ENCODE assay signal across 13 cellular contexts in the genomic region with DNA sequence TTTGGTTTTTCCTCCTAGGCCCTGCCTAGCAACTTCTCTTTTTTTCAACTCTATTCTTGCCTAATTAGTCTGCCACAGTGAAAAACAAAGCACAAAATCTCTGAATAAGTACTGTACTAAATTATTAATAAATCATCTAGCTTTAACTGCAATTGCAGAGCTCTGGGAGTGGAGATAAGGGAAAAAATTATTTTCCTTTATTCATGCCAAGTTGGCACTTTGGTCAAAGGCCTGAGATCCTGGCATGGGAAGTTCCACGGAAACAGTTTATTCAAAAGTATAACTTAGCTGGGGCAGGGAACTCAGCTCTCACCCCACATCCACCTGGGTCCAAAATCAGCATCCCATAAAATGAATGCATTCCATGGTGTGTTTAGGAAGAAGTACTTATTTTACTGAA.
DNase-seq lines count a peak whose midpoint lies in the region; ATAC-seq and TF ChIP-seq lines count a peak whose summit lies in the region.
"Had no signal": no experiment of that assay in that cellular context is flagged by ENCODE, and none has a peak within 500 bp of the region (broad histone marks: within the 10 kb centered on the region; RNA-seq: fewer than 3 reads in every experiment).

No MANE protein-coding gene starts in this region.

- H3K9me3 ChIP-seq in adipocyte (ENCODE audit: control insufficient read depth, low read length) (no peaks in the 10 kb centered on the region), esophagus squamous epithelium (no peaks in the 10 kb centered on the region), stomach smooth muscle (ENCODE audit: control insufficient read depth in 2 of 2, low read length in 2 of 2) (no peaks in the 10 kb centered on the region), BE2C (no peaks in the 10 kb centered on the region)

- TF ChIP-seq CTCF in esophagus squamous epithelium (IDR thresholded peaks at IDR 0.05) (no peak), dorsolateral prefrontal cortex (IDR thresholded peaks at IDR 0.05 in 54 of 56, conservative IDR thresholded peaks at IDR 0.05 in 2 of 56; ENCODE audit: low read depth in 1 of 56, partially characterized antibody in 56 of 56) (no peak), BE2C (IDR thresholded peaks at IDR 0.05; ENCODE audit: low read depth, low read length) (no peak)

- no peak for ATAC-seq in GM19324 (IDR thresholded peaks at IDR 0.05; ENCODE audit: low FRiP score, unreplicated experiment)
- ATAC-seq: K562 had no signal

- intact Hi-C loops in esophagus squamous epithelium (cut with DNase I) (no loop called here), dorsolateral prefrontal cortex (cut with DNase I) (no loop called here)

- peaks cover 53% of the 10 kb centered on the region for H3K4me1 ChIP-seq in adipocyte (ENCODE audit: control insufficient read depth, insufficient read depth, low read length)
- peaks cover 0 to 37% (median 5%) of the 10 kb centered on the region in 3 donors for H3K4me1 ChIP-seq in esophagus squamous epithelium
- peaks cover 16% of the 10 kb centered on the region for H3K4me1 ChIP-seq in stomach smooth muscle (ENCODE audit: control insufficient read depth, insufficient read depth, low read length)
- H3K4me1 ChIP-seq in BE2C, result no peaks in the 10 kb centered on the region

- H3K4me3 ChIP-seq in adipocyte (ENCODE audit: low read length) (no peak overlapping the region), esophagus squamous epithelium (no peak overlapping the region), stomach smooth muscle (ENCODE audit: low read length in 2 of 2) (no peak overlapping the region), dorsolateral prefrontal cortex (no peak overlapping the region), BE2C (ENCODE audit: low read depth, low read length) (no peak overlapping the region)
- H3K4me3 ChIP-seq: K562 had no signal

- no peaks in the 10 kb centered on the region for H3K27me3 ChIP-seq in adipocyte (replicated peaks; ENCODE audit: control insufficient read depth, insufficient read depth, low read length)
- H3K27me3 ChIP-seq in esophagus squamous epithelium, result no peaks in the 10 kb centered on the region
- H3K27me3 ChIP-seq in stomach smooth muscle (ENCODE audit: control insufficient read depth in 1 of 2, insufficient read depth in 2 of 2, low read length in 2 of 2), result no peaks in the 10 kb centered on the region
- no peaks in the 10 kb centered on the region for H3K27me3 ChIP-seq in dorsolateral prefrontal cortex
- H3K27me3 ChIP-seq in BE2C, result no peaks in the 10 kb centered on the region

- 20 to 22% methylated on average over 1 of the region's 1 CpG for WGBS in esophagus squamous epithelium, 2 donors

- peak; percentile 17 to 18 for DNase-seq in Kasumi-1 (lab: John Stamatoyannopoulos, UW)
- DNase-seq in adipocyte (ENCODE audit: low read depth), result no peak
- DNase-seq in esophagus squamous epithelium (lab: John Stamatoyannopoulos, UW), result no peak
- no peak for DNase-seq in dorsolateral prefrontal cortex
- no peak for DNase-seq in NCI-H524 treated with DMSO at 0.1 percent for 48 hours (lab: John Stamatoyannopoulos, UW)
- DNase-seq in BE2C, result no peak
- DNase-seq: NCI-H1048, NCI-H2107, NCI-H446, SIG-M5 had no signal

- TF ChIP-seq POLR2A in esophagus squamous epithelium (IDR thresholded peaks at IDR 0.05), result no peak

- peak overlapping the region; percentile 18 for H3K9ac ChIP-seq in adipocyte (ENCODE audit: low read length)
- no peak overlapping the region for H3K9ac ChIP-seq in stomach smooth muscle (ENCODE audit: low read length in 2 of 2)

- H3K27ac ChIP-seq in esophagus squamous epithelium (peak overlapping the region; percentile 14 to 65 (median 45)), stomach smooth muscle (ENCODE audit: low read length) (peak overlapping the region; percentile 6), dorsolateral prefrontal cortex (peak overlapping the region in 13 of 59 donors; percentile 5 to 81 (median 70))

- H3K36me3 ChIP-seq in adipocyte (ENCODE audit: control insufficient read depth, insufficient read depth, low read length, severe bottlenecking) (no peaks in the 10 kb centered on the region), esophagus squamous epithelium (no peaks in the 10 kb centered on the region), stomach smooth muscle (ENCODE audit: control insufficient read depth in 2 of 2, insufficient read depth in 2 of 2, low read length in 2 of 2) (no peaks in the 10 kb centered on the region), BE2C (no peaks in the 10 kb centered on the region)

Comparison
In these comparisons a context has a peak if more than half of its experiments do, and no peak if none do; other contexts are left out.
1. DNase-seq: peak in Kasumi-1 (2 of 2); none in adipocyte (single experiment), esophagus squamous epithelium (single experiment), dorsolateral prefrontal cortex (0 of 10), NCI-H524 treated with DMSO at 0.1 percent for 48 hours (single experiment) and BE2C (single experiment).